ENCODE assay signal across 9 cellular contexts in the genomic region with DNA sequence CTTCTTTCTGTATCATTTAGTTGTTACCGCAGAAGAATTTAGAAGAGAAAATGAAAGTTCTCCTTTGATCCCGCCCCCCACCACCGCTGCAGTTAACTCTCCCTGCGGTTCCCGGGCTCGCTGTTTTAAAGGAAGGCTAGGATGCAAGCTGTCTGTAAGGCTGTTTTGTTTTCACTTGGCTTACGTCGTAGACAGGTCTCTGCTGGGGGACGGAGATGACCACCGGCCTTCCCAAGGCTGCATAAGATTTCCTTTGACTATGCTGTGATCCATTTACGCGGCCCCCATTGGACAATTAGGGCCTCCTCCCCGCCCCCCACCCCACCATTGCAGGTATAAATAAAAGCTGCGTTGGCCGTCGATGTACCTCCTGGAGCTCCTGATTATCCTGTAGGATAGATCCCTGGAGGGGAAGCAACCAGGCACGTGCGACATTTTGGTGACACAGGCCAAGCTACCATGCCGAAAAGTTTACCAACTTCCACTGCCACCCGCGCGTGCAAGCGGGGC. TPM values are rescaled to one million over a fixed set of nuclear protein-coding genes. Genes with fewer than 3 reads are reported as not detected.
DNase-seq lines count a peak whose midpoint lies in the region; ATAC-seq, FAIRE-seq and TF ChIP-seq lines count a peak whose summit lies in the region.
"Had no signal": no experiment of that assay in that cellular context is flagged by ENCODE, and none has a peak within 500 bp of the region (broad histone marks: within the 10 kb centered on the region; RNA-seq: fewer than 3 reads in every experiment).

No MANE protein-coding gene starts in this region.

- no peak for FAIRE-seq in H1 (lab: Jason Lieb, UNC)
- FAIRE-seq: colon had no signal

- H3K27ac ChIP-seq in heart right ventricle = peak overlapping the region in 9 of 10 donors; percentile 69 to 99 (median 91)
- no peak overlapping the region for H3K27ac ChIP-seq in H1 (ENCODE audit: low read depth, low read length)
- no peak overlapping the region for H3K27ac ChIP-seq in rectal smooth muscle tissue (ENCODE audit: low read depth, low read length)

- H3K79me1 ChIP-seq in H1 (ENCODE audit: low read depth, low read length) = no peaks in the 10 kb centered on the region

- no peak overlapping the region for H2BK15ac ChIP-seq in H1 (ENCODE audit: low read length)

- no peak overlapping the region for H3K14ac ChIP-seq in H1 (ENCODE audit: insufficient read length)

- no peak overlapping the region for H2BK12ac ChIP-seq in H1 (ENCODE audit: low read depth, low read length)

- peak overlapping the region; percentile 83 for H3K27ac Mint-ChIP-seq in activated B cell treated with CpG ODN at 0.5 μM for 24 hours

- H2AFZ ChIP-seq in H1 (ENCODE audit: low read length) = no peak overlapping the region

- H3K4me1 Mint-ChIP-seq in activated B cell treated with CpG ODN at 0.5 μM for 24 hours = peaks cover 43% of the 10 kb centered on the region

- H3K27me3 Mint-ChIP-seq in activated B cell treated with CpG ODN at 0.5 μM for 24 hours = no peaks in the 10 kb centered on the region

- H4K8ac ChIP-seq in H1 (ENCODE audit: extremely low read depth, insufficient read depth, low read length) = no peak overlapping the region

- H3K9ac ChIP-seq in H1 (replicated peaks in 1 of 4; ENCODE audit: extremely low read depth in 1 of 4, low read depth in 3 of 4, low read length in 3 of 4) (no peak overlapping the region), rectal smooth muscle tissue (ENCODE audit: low read length) (peak overlapping the region; percentile 36)

- DNase-seq in heart right ventricle (peak in 1 of 2 donors; percentile 53), Right ventricle myocardium inferior (ENCODE audit: missing footprints) (no peak), activated B cell treated with CpG ODN at 0.5 μM for 24 hours (peak; percentile 34), H1 (ENCODE audit: low read depth in 1 of 2, low spot score in 2 of 2) (no peak), NCI-H128 (lab: John Stamatoyannopoulos, UW; ENCODE audit: unreplicated experiment) (no peak), NCI-H510A (lab: John Stamatoyannopoulos, UW) (no peak), pons (ENCODE audit: low spot score) (no peak)

- no peak overlapping the region for H3K18ac ChIP-seq in H1 (ENCODE audit: extremely low read depth, low read length)

- ATAC-seq in heart right ventricle (no peak), Right ventricle myocardium inferior (no peak), activated B cell treated with CpG ODN at 0.5 μM for 24 hours (ENCODE audit: low read depth) (no peak)

- peak overlapping the region; percentile 46 to 75 for H3K4me2 ChIP-seq in H1 (ENCODE audit: insufficient read depth in 1 of 2, low read depth in 2 of 2, low read length in 2 of 2)

- CTCF ChIA-PET in activated B cell treated with CpG ODN at 0.5 μM for 24 hours (lab: Charles Lee) = interaction anchor here (0.7 to 4.7 kb wide), 13 partner anchors 9 to 279 kb away, joined by 3 to 41 read pairs (median 5); no protein-coding TSS in a partner anchor
- CTCF ChIA-PET in H1 (lab: Charles Lee; ENCODE audit: partially characterized antibody) = interaction anchor here (0.6 to 3.4 kb wide), 10 partner anchors 11 to 815 kb away, joined by 3 to 11 read pairs (median 4); no protein-coding TSS in a partner anchor

- TF ChIP-seq EP300 in H1 (IDR thresholded peaks at IDR 0.05; ENCODE audit: borderline replicate concordance in 1 of 2, low read depth in 2 of 2, low read length in 2 of 2) = no peak

- no peaks in the 10 kb centered on the region for H3K79me2 ChIP-seq in H1 (ENCODE audit: control insufficient read depth in 1 of 2, insufficient read depth in 2 of 2, low read length in 2 of 2)

- peaks cover 2 to 5% of the 10 kb centered on the region in 2 experiments for H4K20me1 ChIP-seq in H1 (replicated peaks in 1 of 2; ENCODE audit: control insufficient read depth in 1 of 2, insufficient read depth in 2 of 2, low read length in 2 of 2)

- H2AK5ac ChIP-seq in H1 (ENCODE audit: low read depth, low read length) = no peak overlapping the region

- no peak overlapping the region for H2BK5ac ChIP-seq in H1 (ENCODE audit: low read depth, low read length)

- H3K36me3 Mint-ChIP-seq in activated B cell treated with CpG ODN at 0.5 μM for 24 hours (ENCODE audit: low read depth) = peaks cover 5% of the 10 kb centered on the region

- H4K91ac ChIP-seq in H1 (replicated peaks; ENCODE audit: insufficient read length, low read length) = no peak overlapping the region

- H3K4me3 ChIP-seq in heart right ventricle = peak overlapping the region in 9 of 10 donors; percentile 74 to 98 (median 91)
- H3K4me3 ChIP-seq in H1 (ENCODE audit: extremely low read depth in 1 of 4, insufficient read depth in 2 of 4, low read depth in 3 of 4, low read length in 4 of 4) = peak overlapping the region; percentile 4 to 55 (median 22); a peak in 6 of 8 replicates
- peak overlapping the region; percentile 63 for H3K4me3 ChIP-seq in rectal smooth muscle tissue (ENCODE audit: low read length)

- peaks cover 25% of the 10 kb centered on the region; the same call in 1 of the 2 replicates for H3K23me2 ChIP-seq in H1 (ENCODE audit: low read depth, low read length)

- TF ChIP-seq CTCF in heart right ventricle (IDR thresholded peaks at IDR 0.05) (no peak), activated B cell treated with CpG ODN at 0.5 μM for 24 hours (IDR thresholded peaks at IDR 0.05) (no peak), H1 (IDR thresholded peaks at IDR 0.05; ENCODE audit: control extremely low read depth in 1 of 3, insufficient read depth in 1 of 3, low read depth in 1 of 3, low read length in 3 of 3) (no peak)

- no peak overlapping the region for H2BK120ac ChIP-seq in H1 (replicated peaks; ENCODE audit: low read depth, low read length)

- H3K23ac ChIP-seq in H1 (ENCODE audit: insufficient read length) = no peak overlapping the region

- no peak overlapping the region for H3K56ac ChIP-seq in H1 (replicated peaks; ENCODE audit: insufficient read length, low read depth, low read length)

- H3K4me3 Mint-ChIP-seq in activated B cell treated with CpG ODN at 0.5 μM for 24 hours = peak overlapping the region; percentile 97

- TF ChIP-seq RAD21 in H1 (IDR thresholded peaks at IDR 0.05 in 1 of 2, conservative IDR thresholded peaks at IDR 0.05 in 1 of 2; ENCODE audit: low read depth in 2 of 2, low read length in 2 of 2) = no peak

- no peak overlapping the region for H4K5ac ChIP-seq in H1 (ENCODE audit: insufficient read length, low read depth, low read length)

- intact Hi-C loops in heart right ventricle (cut with DNase I) = loop anchor here in 3 of 10 donors (5.0 to 10.0 kb wide), 4 partner anchors 36 to 62 kb away; a partner anchor contains a TSS
- intact Hi-C loops in Right ventricle myocardium inferior (cut with DNase I) = loop anchor here (5.0 kb wide), 1 partner anchor 46 kb away; no protein-coding TSS in a partner anchor
- intact Hi-C loops in activated B cell treated with CpG ODN at 0.5 μM for 24 hours (cut with micrococcal nuclease) = loop anchor here (1.0 to 10.0 kb wide), 6 partner anchors 46 to 832 kb away; a partner anchor contains a TSS

- H3K9me3 Mint-ChIP-seq in activated B cell treated with CpG ODN at 0.5 μM for 24 hours = no peaks in the 10 kb centered on the region

- TF ChIP-seq POLR2A in H1 (IDR thresholded peaks at IDR 0.05; ENCODE audit: control extremely low read depth in 1 of 2, low read depth in 2 of 2, low read length in 2 of 2) = no peak

- H3K36me3 ChIP-seq in heart right ventricle = no peaks in the 10 kb centered on the region
- H3K36me3 ChIP-seq in H1 (ENCODE audit: control insufficient read depth in 2 of 4, insufficient read depth in 4 of 4, low read length in 3 of 4) = no peaks in the 10 kb centered on the region
- H3K36me3 ChIP-seq in rectal smooth muscle tissue (ENCODE audit: control insufficient read depth, insufficient read depth, low read length) = no peaks in the 10 kb centered on the region

- H2BK20ac ChIP-seq in H1 (ENCODE audit: low read length) = no peak overlapping the region

- H3K9me3 ChIP-seq in heart right ventricle (no peaks in the 10 kb centered on the region), H1 (ENCODE audit: insufficient read depth in 2 of 2, low read depth in 1 of 2, low read length in 1 of 2) (no peaks in the 10 kb centered on the region)

- 24 to 40% methylated on average over 23 of the region's 23 CpGs for WGBS in heart right ventricle, 2 donors
- 10% methylated on average over 23 of the region's 23 CpGs; no CpG with 5 or more reads in 1 of the 2 experiments for WGBS in H1 (ENCODE audit: extremely low coverage in 1 of 2, insufficient coverage in 1 of 2, insufficient read length in 1 of 2, insufficient replicate concordance in 2 of 2, low coverage in 1 of 2, low lambda C conversion rate in 2 of 2, missing lambda C conversion rate in 1 of 2), 2 experiments

- H3K27me3 ChIP-seq in heart right ventricle (no peaks in the 10 kb centered on the region), H1 (replicated peaks in 1 of 4; ENCODE audit: control insufficient read depth in 3 of 4, extremely low read depth in 1 of 4, insufficient read depth in 3 of 4, low read length in 3 of 4) (peaks cover 27 to 66% (median 53%) of the 10 kb centered on the region in 4 experiments), rectal smooth muscle tissue (ENCODE audit: control insufficient read depth, insufficient read depth, low read length) (no peaks in the 10 kb centered on the region)

- no peak overlapping the region for H3K4ac ChIP-seq in H1 (replicated peaks; ENCODE audit: insufficient read length, low read depth, low read length)

- POLR2A ChIA-PET in activated B cell treated with CpG ODN at 0.5 μM for 24 hours (lab: Charles Lee) = interaction anchor here (0.6 to 2.8 kb wide), 12 partner anchors 15 to 1388 kb away, joined by 3 to 9 read pairs (median 4); no protein-coding TSS in a partner anchor
- POLR2A ChIA-PET in H1 (lab: Charles Lee; ENCODE audit: partially characterized antibody) = interaction anchor here (0.9 to 3.2 kb wide), 5 partner anchors 11 to 157 kb away, joined by 3 to 11 read pairs (median 4); no protein-coding TSS in a partner anchor

- H3K4me1 ChIP-seq in heart right ventricle = peaks cover 8 to 58% (median 50%) of the 10 kb centered on the region in 9 donors
- peaks cover 3 to 12% (median 7%) of the 10 kb centered on the region in 4 experiments; a peak in 6 of 7 replicates for H3K4me1 ChIP-seq in H1 (replicated peaks in 1 of 4; ENCODE audit: control insufficient read depth in 3 of 4, insufficient read depth in 4 of 4, low read length in 3 of 4)
- H3K4me1 ChIP-seq in rectal smooth muscle tissue (ENCODE audit: control insufficient read depth, insufficient read depth, low read length) = peaks cover 21% of the 10 kb centered on the region

RNA-seq across cellular contexts. Expression of a gene that starts 1.4 kb away (rescaled TPM):
- total RNA-seq in heart right ventricle = 10 to 100 TPM; 28.8 to 84.4 (median 48.3) TPM
- polyA plus RNA-seq in heart right ventricle = 10 to 100 TPM; 18.8 to 22.8 TPM
- total RNA-seq in Right ventricle myocardium inferior = 83.3 TPM
- 16.7 and 17.2 TPM in 2 replicates for total RNA-seq in activated B cell treated with CpG ODN at 0.5 μM for 24 hours
- total RNA-seq in H1 (2021; fragmentation: NEBNext Ultra II Directional; extraction: Animal tissue kit (Norgen Biotek cat#: 25700)) = 9.6 and 12.2 TPM in 2 replicates
- polyA plus RNA-seq in H1 (2011; rRNA removed) = 2.9 and 3.8 TPM in 2 replicates
- polyA plus RNA-seq in H1 (2011; cell fraction: cytosol; rRNA removed) = 3.0 TPM
- polyA plus RNA-seq in H1 (2011; cell fraction: nucleus; rRNA removed) = 5.9 TPM
- 5.4 to 7.2 TPM (median 6.1 TPM) in 4 replicates for polyA plus RNA-seq in H1 (2012, experiment 1 of 2)
- polyA plus RNA-seq in H1 (2012, experiment 2 of 2) = 2.6 TPM
- polyA plus RNA-seq in H1 (2013, experiment 1 of 2) = 9.5 TPM
- polyA plus RNA-seq in H1 (2013, experiment 2 of 2) = 10.8 TPM
- 9.7 and 10.9 TPM in 2 replicates for polyA minus RNA-seq in H1 (2011; rRNA and poly(A)+ RNA removed)
- 5.1 TPM for polyA minus RNA-seq in H1 (2011; cell fraction: cytosol; rRNA and poly(A)+ RNA removed)
- polyA minus RNA-seq in H1 (2011; cell fraction: nucleus; rRNA and poly(A)+ RNA removed) = 6.4 TPM

Comparison
In these comparisons a context has a peak if more than half of its experiments do, and no peak if none do; other contexts are left out.
1. H3K27ac ChIP-seq: peak in heart right ventricle (9 of 10); none in H1 (single experiment) and rectal smooth muscle tissue (single experiment).
2. H3K4me3 ChIP-seq: peak in every context shown above with its lines; median percentile 91 in heart right ventricle; 63 in rectal smooth muscle tissue; 22 in H1.